In the genomic region with DNA sequence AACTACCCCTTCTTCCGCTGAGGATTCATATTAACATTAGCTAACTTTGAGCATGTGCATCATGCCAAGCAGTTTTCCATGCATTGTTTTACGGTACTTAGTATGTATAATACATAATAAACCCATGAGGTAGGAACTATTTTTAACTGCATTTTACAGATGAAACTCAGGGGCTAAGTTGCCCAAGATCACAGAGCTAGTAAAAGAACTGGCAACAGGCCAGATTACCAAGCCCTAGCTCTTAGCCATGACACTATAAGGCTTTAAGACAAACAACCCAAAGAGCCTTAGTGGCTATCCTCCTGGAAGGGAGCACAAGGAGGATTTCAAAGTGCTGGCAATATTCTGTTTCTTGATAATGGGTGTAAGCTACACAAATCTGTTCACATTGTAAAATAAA, we compare ENCODE assay signal across 15 cellular contexts. TPM values are rescaled to one million over a fixed set of nuclear protein-coding genes. Genes with fewer than 3 reads are reported as not detected.
DNase-seq lines count a peak whose midpoint lies in the region; ATAC-seq and TF ChIP-seq lines count a peak whose summit lies in the region.
"Had no signal": no experiment of that assay in that cellular context is flagged by ENCODE, and none has a peak within 500 bp of the region (broad histone marks: within the 10 kb centered on the region; RNA-seq: fewer than 3 reads in every experiment).

No MANE protein-coding gene starts in this region.

- WGBS in psoas muscle, 3 donors = 59 to 66% (median 66%) methylated on average over 2 of the region's 2 CpGs

- no peak overlapping the region for H3K4me3 ChIP-seq in fibroblast of lung (replicated peaks in 1 of 4; ENCODE audit: control extremely low read depth in 1 of 4, insufficient read depth in 1 of 4, low read depth in 3 of 4, low read length in 4 of 4)
- H3K4me3 ChIP-seq in psoas muscle = no peak overlapping the region
- no peak overlapping the region for H3K4me3 ChIP-seq in MM.1S (ENCODE audit: low read length)
- H3K4me3 ChIP-seq: neural progenitor cell, smooth muscle cell had no signal

- peak; percentile 54 to 82 (median 74) for ATAC-seq in psoas muscle

- no peaks in the 10 kb centered on the region for H3F3A ChIP-seq in MM.1S (ENCODE audit: insufficient read depth, low read length)

- no peak overlapping the region for H3K27ac Mint-ChIP-seq in HFFc6
- H3K27ac Mint-ChIP-seq: activated naive CD4-positive, alpha-beta T cell treated with anti-CD3 and anti-CD28 coated beads, Interleukin-2, amount 10 ng/mL, durations not matched to agents 7 days and 5 days; neural progenitor cell had no signal

- peaks cover 40% of the 10 kb centered on the region for H3K79me2 ChIP-seq in fibroblast of lung (ENCODE audit: control insufficient read depth, insufficient read depth, low read length)
- peaks cover 98% of the 10 kb centered on the region for H3K79me2 ChIP-seq in MM.1S (ENCODE audit: low read length)

- no peak for TF ChIP-seq CTCF in HFFc6 (IDR thresholded peaks at IDR 0.05)
- no peak for TF ChIP-seq CTCF in fibroblast of lung (conservative IDR thresholded peaks at IDR 0.05 in 1 of 2, IDR thresholded peaks at IDR 0.05 in 1 of 2; ENCODE audit: low read depth in 1 of 2, low read length in 2 of 2)
- no peak for TF ChIP-seq CTCF in psoas muscle (IDR thresholded peaks at IDR 0.05)
- TF ChIP-seq CTCF in MM.1S (IDR thresholded peaks at IDR 0.05; ENCODE audit: low read length) = no peak

- H3K4me1 ChIP-seq in fibroblast of lung (ENCODE audit: control insufficient read depth, extremely low read depth, insufficient read depth, low read length) (no peaks in the 10 kb centered on the region), psoas muscle (peaks cover 79% of the 10 kb centered on the region), MM.1S (ENCODE audit: low read length) (peaks cover 7% of the 10 kb centered on the region)

- H3K36me3 ChIP-seq in fibroblast of lung (ENCODE audit: control insufficient read depth, insufficient read depth, low read length) = no peaks in the 10 kb centered on the region
- H3K36me3 ChIP-seq in psoas muscle (ENCODE audit: insufficient read depth in 1 of 2, low read depth in 1 of 2) = peaks cover 5 to 31% of the 10 kb centered on the region in 2 donors
- no peaks in the 10 kb centered on the region; the same call in 1 of the 2 replicates for H3K36me3 ChIP-seq in MM.1S (replicated peaks; ENCODE audit: insufficient read depth, low read length)
- H3K36me3 ChIP-seq: neural progenitor cell had no signal

- H3K4me1 Mint-ChIP-seq in HFFc6 (ENCODE audit: low read depth) = peaks cover 37% of the 10 kb centered on the region

- H3K9ac ChIP-seq in fibroblast of lung (ENCODE audit: insufficient read depth, low read length) = no peak overlapping the region
- no peak overlapping the region for H3K9ac ChIP-seq in MM.1S (ENCODE audit: low read length)
- H3K9ac ChIP-seq: neural progenitor cell, SK-N-SH had no signal

- no peak overlapping the region for H2AFZ ChIP-seq in fibroblast of lung (ENCODE audit: low read length)
- H2AFZ ChIP-seq in MM.1S (ENCODE audit: low read length) = no peak overlapping the region
- H2AFZ ChIP-seq: neural progenitor cell had no signal

- peaks cover 28% of the 10 kb centered on the region for H3K36me3 Mint-ChIP-seq in HFFc6 (ENCODE audit: low read depth)

- H3K9me3 ChIP-seq in fibroblast of lung (ENCODE audit: control insufficient read depth, insufficient read depth, low read depth, low read length) (no peaks in the 10 kb centered on the region), psoas muscle (no peaks in the 10 kb centered on the region), MM.1S (replicated peaks; ENCODE audit: insufficient read depth, low read length) (no peaks in the 10 kb centered on the region)
- H3K9me3 ChIP-seq: SK-N-SH had no signal

- DNase-seq in HFFc6 = peak; percentile 6
- DNase-seq in NOMO-1 (lab: John Stamatoyannopoulos, UW; ENCODE audit: unreplicated experiment in 2 of 2) = peak; percentile 36 to 68
- peak; percentile 10 to 87 for DNase-seq in fibroblast of lung (ENCODE audit: low read depth in 2 of 2)
- no peak for DNase-seq in psoas muscle
- no peak for DNase-seq in DMS79 treated with DMSO at 0.1 percent for 48 hours (lab: John Stamatoyannopoulos, UW)
- DNase-seq in MM.1S = no peak
- DNase-seq in NCI-H1694 treated with DMSO at 0.1 percent for 48 hours (lab: John Stamatoyannopoulos, UW) = no peak
- DNase-seq: activated naive CD4-positive, alpha-beta T cell treated with anti-CD3 and anti-CD28 coated beads, Interleukin-2, amount 10 ng/mL, durations not matched to agents 7 days and 5 days; KG1; NCI-H2029; SK-N-SH had no signal

- H3K9me3 Mint-ChIP-seq in HFFc6 = no peaks in the 10 kb centered on the region
- H3K9me3 Mint-ChIP-seq: activated naive CD4-positive, alpha-beta T cell treated with anti-CD3 and anti-CD28 coated beads, Interleukin-2, amount 10 ng/mL, durations not matched to agents 7 days and 5 days; neural progenitor cell had no signal

- no peaks in the 10 kb centered on the region for H3K27me3 ChIP-seq in fibroblast of lung (ENCODE audit: control insufficient read depth, insufficient read depth, low read length)
- no peaks in the 10 kb centered on the region for H3K27me3 ChIP-seq in psoas muscle (ENCODE audit: insufficient read depth in 3 of 3, low read length in 2 of 3)
- H3K27me3 ChIP-seq in MM.1S (replicated peaks; ENCODE audit: insufficient read depth, low read length) = no peaks in the 10 kb centered on the region
- H3K27me3 ChIP-seq: neural progenitor cell had no signal

- no peak overlapping the region for H3K4me2 ChIP-seq in fibroblast of lung (ENCODE audit: extremely low read depth, insufficient read depth, low read length)
- H3K4me2 ChIP-seq in MM.1S (ENCODE audit: low read depth, low read length) = no peak overlapping the region
- H3K4me2 ChIP-seq: neural progenitor cell, SK-N-SH, smooth muscle cell had no signal

- no peaks in the 10 kb centered on the region for H3K9me2 ChIP-seq in MM.1S (replicated peaks; ENCODE audit: insufficient read depth, low read length)
- H3K9me2 ChIP-seq: SK-N-SH had no signal

- H4K20me1 ChIP-seq in fibroblast of lung (ENCODE audit: control insufficient read depth, extremely low read depth, insufficient read depth, low read length) (no peaks in the 10 kb centered on the region), MM.1S (ENCODE audit: insufficient read depth, low read length) (peaks cover 24% of the 10 kb centered on the region)

- no peaks in the 10 kb centered on the region for H3K27me3 Mint-ChIP-seq in HFFc6 (ENCODE audit: insufficient read depth)
- H3K27me3 Mint-ChIP-seq: activated naive CD4-positive, alpha-beta T cell treated with anti-CD3 and anti-CD28 coated beads, Interleukin-2, amount 10 ng/mL, durations not matched to agents 7 days and 5 days had no signal

- H3K27ac ChIP-seq in fibroblast of lung (ENCODE audit: insufficient read depth, low read length) = no peak overlapping the region
- peak overlapping the region; percentile 71 for H3K27ac ChIP-seq in psoas muscle
- H3K27ac ChIP-seq in MM.1S (ENCODE audit: low read length) = no peak overlapping the region
- H3K27ac ChIP-seq: epithelial cell of prostate, neural progenitor cell, VCaP had no signal

- no peak overlapping the region for H3K4me3 Mint-ChIP-seq in HFFc6
- H3K4me3 Mint-ChIP-seq: activated naive CD4-positive, alpha-beta T cell treated with anti-CD3 and anti-CD28 coated beads, Interleukin-2, amount 10 ng/mL, durations not matched to agents 7 days and 5 days; neural progenitor cell had no signal

- intact Hi-C loops in psoas muscle (cut with DNase I) = no loop called here

RNA-seq across cellular contexts. Expression of gene AK2, which starts 6.1 kb away (rescaled TPM):
- 100 to 1,000 TPM; 160 to 173 (median 168) TPM for total RNA-seq in HFFc6 (2021; fragmentation: NEBNext Ultra II Directional; extraction: Animal tissue kit (Norgen Biotek cat#: 25700))
- 59.3 and 62.6 TPM in 2 replicates for total RNA-seq in fibroblast of lung
- 141 and 155 TPM in 2 replicates for polyA plus RNA-seq in fibroblast of lung
- polyA plus RNA-seq in fibroblast of lung (2012) = 112 and 129 TPM in 2 replicates
- polyA minus RNA-seq in fibroblast of lung (ENCODE audit: low replicate concordance) = 38.5 and 43.7 TPM in 2 replicates
- 100 to 1,000 TPM; 108 to 206 (median 130) TPM for total RNA-seq in psoas muscle
- 100 to 1,000 TPM; 152 to 270 (median 169) TPM for polyA plus RNA-seq in psoas muscle

RNA-seq across cellular contexts. Expression of gene AZIN2, which starts 50.4 kb away (rescaled TPM):
- 1 to 10 TPM; 2.4 to 3.7 (median 3.1) TPM for total RNA-seq in HFFc6 (2021; fragmentation: NEBNext Ultra II Directional; extraction: Animal tissue kit (Norgen Biotek cat#: 25700))
- total RNA-seq in fibroblast of lung (4.4 and 9.1 TPM in 2 replicates), psoas muscle (1 to 10 TPM in 2 of 4 donors, under 1 TPM in 2; 0.17 to 3.5 (median 1.1) TPM)
- polyA plus RNA-seq in fibroblast of lung (2.1 and 3.2 TPM in 2 replicates), psoas muscle (1 to 10 TPM in 1 of 3 donors, under 1 TPM in 2; 0.25 to 1.7 (median 0.61) TPM)
- 2.6 and 3.0 TPM in 2 replicates for polyA plus RNA-seq in fibroblast of lung (2012)
- 0.85 and 7.5 TPM in 2 replicates for polyA minus RNA-seq in fibroblast of lung (ENCODE audit: low replicate concordance)

Comparison
In these comparisons a context has a peak if more than half of its experiments do, and no peak if none do; other contexts are left out.
1. DNase-seq: peak in HFFc6 (single experiment), NOMO-1 (2 of 2) and fibroblast of lung (2 of 2); none in psoas muscle (0 of 2), DMS79 treated with DMSO at 0.1 percent for 48 hours (single experiment), MM.1S (single experiment) and NCI-H1694 treated with DMSO at 0.1 percent for 48 hours (single experiment).